8 cellular contexts compared by ENCODE assay signal in the genomic region with DNA sequence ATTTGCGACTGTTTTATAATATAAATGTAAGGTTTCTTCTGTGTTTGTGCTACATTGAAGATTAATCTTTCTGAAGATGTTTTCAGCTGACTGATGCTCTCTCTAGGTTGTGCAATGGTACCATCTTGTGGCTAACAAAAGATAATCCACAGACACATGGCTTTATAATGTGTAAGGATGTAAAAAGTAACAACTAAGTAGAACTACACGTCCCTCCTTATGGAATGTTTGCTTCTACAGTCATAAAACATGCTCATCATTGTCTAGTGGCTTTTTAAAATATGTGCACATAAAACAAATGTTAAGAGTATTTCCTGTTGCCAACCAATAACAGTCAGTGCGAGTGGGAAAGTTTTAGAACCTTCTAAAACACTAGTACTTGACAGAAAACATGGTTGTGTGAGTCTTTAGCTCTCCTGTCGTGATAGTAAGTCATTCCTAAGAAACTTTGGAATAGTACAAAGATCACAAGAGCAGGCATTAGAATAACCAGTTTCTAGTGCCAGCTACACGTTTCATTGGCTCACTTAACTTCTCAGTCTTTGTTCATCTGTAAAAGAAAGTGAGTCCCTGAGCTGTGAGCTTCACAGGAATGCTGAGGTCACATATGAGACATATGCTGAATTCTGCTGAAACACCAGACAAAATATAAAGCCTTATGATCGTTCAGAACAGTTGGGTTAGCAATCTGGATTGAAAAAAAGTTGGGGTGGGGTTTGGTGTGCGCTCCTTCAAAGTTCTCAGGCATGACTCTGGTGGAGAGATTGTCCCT.
DNase-seq lines count a peak whose midpoint lies in the region; FAIRE-seq and TF ChIP-seq lines count a peak whose summit lies in the region.

No MANE protein-coding gene starts in this region.

- H3K4me3 ChIP-seq in SK-N-MC: no peak overlapping the region
- H3K4me3 ChIP-seq in skeletal muscle satellite cell (ENCODE audit: low read length): no peak overlapping the region
- H3K4me3 ChIP-seq in effector memory CD4-positive, alpha-beta T cell (ENCODE audit: insufficient read depth, low read depth, low read length, poor library complexity, severe bottlenecking): no peak overlapping the region
- H3K4me3 ChIP-seq in spleen: no peak overlapping the region

- no peak overlapping the region for H3K9ac ChIP-seq in SK-N-MC (ENCODE audit: insufficient read length)
- peak overlapping the region; percentile 16 for H3K9ac ChIP-seq in skeletal muscle satellite cell (ENCODE audit: low read depth, low read length)

- TF ChIP-seq CTCF in spleen (IDR thresholded peaks at IDR 0.05 in 8 of 11, conservative IDR thresholded peaks at IDR 0.05 in 3 of 11): peak in 4 of 11 experiments; percentile 11 to 31 (median 24)

- 42 to 63% (median 52%) methylated on average over 7 of the region's 7 CpGs for WGBS in spleen, 5 donors

- H3K9me3 ChIP-seq in SK-N-MC (ENCODE audit: low read depth, low read length) (no peaks in the 10 kb centered on the region), skeletal muscle satellite cell (replicated peaks; ENCODE audit: low read length) (no peaks in the 10 kb centered on the region), spleen (no peaks in the 10 kb centered on the region)
- H3K9me3 ChIP-seq in effector memory CD4-positive, alpha-beta T cell (ENCODE audit: control insufficient read depth, low read length): no peaks in the 10 kb centered on the region

- 0 out of 2 replicates have a peak overlapping the region, but pooled peaks have one; percentile 2 for H3K27ac ChIP-seq in SK-N-MC
- no peak overlapping the region for H3K27ac ChIP-seq in effector memory CD4-positive, alpha-beta T cell (ENCODE audit: insufficient read depth, low read length, poor library complexity, severe bottlenecking)
- no peak overlapping the region for H3K27ac ChIP-seq in spleen

- intact Hi-C loops in spleen (cut with DNase I; ENCODE audit: low total_unique reads): no loop called here

- no peak for TF ChIP-seq POLR2A in spleen (IDR thresholded peaks at IDR 0.05)

- H3K36me3 ChIP-seq in SK-N-MC (ENCODE audit: insufficient read depth, low read length): no peaks in the 10 kb centered on the region
- no peaks in the 10 kb centered on the region for H3K36me3 ChIP-seq in skeletal muscle satellite cell (ENCODE audit: insufficient read depth, low read length)
- H3K36me3 ChIP-seq in effector memory CD4-positive, alpha-beta T cell (ENCODE audit: control insufficient read depth, insufficient read depth, low read length): no peaks in the 10 kb centered on the region
- H3K36me3 ChIP-seq in spleen: no peaks in the 10 kb centered on the region

- DNase-seq in HCEC 1CT: peak; percentile 85
- DNase-seq in SK-N-MC (ENCODE audit: low read depth, low spot score): peak; percentile 28
- peak; percentile 22 for DNase-seq in foreskin melanocyte
- no peak for DNase-seq in effector memory CD4-positive, alpha-beta T cell
- DNase-seq in spleen: no peak
- DNase-seq in SHP77 treated with DMSO at 0.1 percent for 48 hours (lab: John Stamatoyannopoulos, UW): no peak

- peak overlapping the region; percentile 41 for H3K4me2 ChIP-seq in skeletal muscle satellite cell (ENCODE audit: low read length)

- H3K27me3 ChIP-seq in skeletal muscle satellite cell (ENCODE audit: control insufficient read depth, insufficient read depth, low read length): peaks cover 3% of the 10 kb centered on the region
- H3K27me3 ChIP-seq in effector memory CD4-positive, alpha-beta T cell (replicated peaks; ENCODE audit: control insufficient read depth, insufficient read depth, low read length, poor library complexity, severe bottlenecking): no peaks in the 10 kb centered on the region
- peaks cover 0 to 5% (median 0%) of the 10 kb centered on the region in 7 donors for H3K27me3 ChIP-seq in spleen (replicated peaks in 1 of 7)

- FAIRE-seq in A204.1 (lab: Jason Lieb, UNC): peak; percentile 96

- H3K4me1 ChIP-seq in skeletal muscle satellite cell (ENCODE audit: control insufficient read depth, insufficient read depth, low read length): peaks cover 19% of the 10 kb centered on the region
- H3K4me1 ChIP-seq in effector memory CD4-positive, alpha-beta T cell (ENCODE audit: control insufficient read depth, insufficient read depth, low read length, poor library complexity, severe bottlenecking): no peaks in the 10 kb centered on the region
- H3K4me1 ChIP-seq in spleen: no peaks in the 10 kb centered on the region

Comparison
In these comparisons a context has a peak if more than half of its experiments do, and no peak if none do; other contexts are left out.
1. DNase-seq: peak in HCEC 1CT (single experiment), SK-N-MC (single experiment) and foreskin melanocyte (single experiment); none in effector memory CD4-positive, alpha-beta T cell (0 of 3), spleen (single experiment) and SHP77 treated with DMSO at 0.1 percent for 48 hours (single experiment).